8 cellular contexts compared by ENCODE assay signal in the genomic region with DNA sequence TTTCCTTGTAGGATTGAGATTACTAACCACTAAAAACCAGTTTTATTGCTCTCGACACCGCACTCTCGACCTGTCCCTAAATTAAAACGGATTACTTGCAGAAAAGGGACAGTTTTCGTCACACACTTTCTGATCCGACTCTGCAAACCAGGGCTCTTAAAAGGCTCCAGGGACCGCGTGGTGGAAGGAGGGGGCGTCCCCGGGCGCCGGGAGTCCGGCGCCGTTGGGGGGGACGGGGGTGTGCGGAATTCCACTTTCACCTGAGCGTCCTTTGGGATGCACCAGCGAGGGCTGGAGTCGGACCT. TPM values are rescaled to one million over a fixed set of nuclear protein-coding genes. Genes with fewer than 3 reads are reported as not detected.
DNase-seq lines count a peak whose midpoint lies in the region; ATAC-seq lines count a peak whose summit lies in the region.

No MANE protein-coding gene starts in this region.

- peaks cover 17% of the 10 kb centered on the region for H3K4me1 Mint-ChIP-seq in activated naive CD4-positive, alpha-beta T cell treated with anti-CD3 and anti-CD28 coated beads for 36 hours (ENCODE audit: low read depth)
- peaks cover 18% of the 10 kb centered on the region for H3K4me1 Mint-ChIP-seq in dendritic cell treated with granulocyte-macrophage colony-stimulating factor and Interleukin-4, amounts not matched to agents 40 ng/mL and 50 ng/mL, for 4 days (ENCODE audit: low read depth)

- WGBS in mesodermal cell (ENCODE audit: insufficient coverage in 2 of 2), 2 experiments: 0% methylated on average over 4 to 18 of the region's 20 CpGs

- intact Hi-C loops in activated naive CD4-positive, alpha-beta T cell treated with anti-CD3 and anti-CD28 coated beads for 36 hours (cut with micrococcal nuclease): loop anchor here (5.0 kb wide), 2 partner anchors 625 to 700 kb away; partner anchors contain the start of gene TMEM170B
- intact Hi-C loops in dendritic cell treated with granulocyte-macrophage colony-stimulating factor and Interleukin-4, amounts not matched to agents 40 ng/mL and 50 ng/mL, for 4 days (cut with micrococcal nuclease): loop anchor here (5.0 kb wide), 2 partner anchors 50 to 65 kb away; partner anchors contain the start of gene SYCP2L

- H3K27ac Mint-ChIP-seq in activated naive CD4-positive, alpha-beta T cell treated with anti-CD3 and anti-CD28 coated beads for 36 hours: no peak overlapping the region
- peak overlapping the region; percentile 90 for H3K27ac Mint-ChIP-seq in dendritic cell treated with granulocyte-macrophage colony-stimulating factor and Interleukin-4, amounts not matched to agents 40 ng/mL and 50 ng/mL, for 4 days

- peaks cover 50% of the 10 kb centered on the region for H3K27me3 Mint-ChIP-seq in activated naive CD4-positive, alpha-beta T cell treated with anti-CD3 and anti-CD28 coated beads for 36 hours (ENCODE audit: low read depth)
- H3K27me3 Mint-ChIP-seq in dendritic cell treated with granulocyte-macrophage colony-stimulating factor and Interleukin-4, amounts not matched to agents 40 ng/mL and 50 ng/mL, for 4 days: peaks cover 54% of the 10 kb centered on the region

- H3K36me3 Mint-ChIP-seq in activated naive CD4-positive, alpha-beta T cell treated with anti-CD3 and anti-CD28 coated beads for 36 hours (ENCODE audit: low read depth): no peaks in the 10 kb centered on the region
- H3K36me3 Mint-ChIP-seq in dendritic cell treated with granulocyte-macrophage colony-stimulating factor and Interleukin-4, amounts not matched to agents 40 ng/mL and 50 ng/mL, for 4 days (ENCODE audit: low read depth): no peaks in the 10 kb centered on the region

- no peak for ATAC-seq in GM19035 (IDR thresholded peaks at IDR 0.05; ENCODE audit: unreplicated experiment)

- peak overlapping the region; percentile 62 for H3K4me3 ChIP-seq in mesodermal cell (ENCODE audit: extremely low read depth, insufficient read depth, low read length, poor library complexity, severe bottlenecking)

- no peaks in the 10 kb centered on the region for H3K36me3 ChIP-seq in mesodermal cell (ENCODE audit: control insufficient read depth, insufficient read depth, low read length)

- CTCF ChIA-PET in activated naive CD4-positive, alpha-beta T cell treated with anti-CD3 and anti-CD28 coated beads for 36 hours (lab: Charles Lee): interaction anchor here (0.6 kb wide), 1 partner anchor 10 kb away, joined by 4 read pairs; no protein-coding TSS in a partner anchor

- no peaks in the 10 kb centered on the region for H3K9me3 ChIP-seq in mesodermal cell (ENCODE audit: control insufficient read depth, low read length)

- peak overlapping the region; percentile 74 for H3K4me3 Mint-ChIP-seq in activated naive CD4-positive, alpha-beta T cell treated with anti-CD3 and anti-CD28 coated beads for 36 hours
- peak overlapping the region; percentile 79 for H3K4me3 Mint-ChIP-seq in dendritic cell treated with granulocyte-macrophage colony-stimulating factor and Interleukin-4, amounts not matched to agents 40 ng/mL and 50 ng/mL, for 4 days

- no peaks in the 10 kb centered on the region for H3K9me3 Mint-ChIP-seq in activated naive CD4-positive, alpha-beta T cell treated with anti-CD3 and anti-CD28 coated beads for 36 hours
- H3K9me3 Mint-ChIP-seq in dendritic cell treated with granulocyte-macrophage colony-stimulating factor and Interleukin-4, amounts not matched to agents 40 ng/mL and 50 ng/mL, for 4 days: no peaks in the 10 kb centered on the region

- DNase-seq in activated naive CD4-positive, alpha-beta T cell treated with anti-CD3 and anti-CD28 coated beads for 36 hours: peak; percentile 15
- DNase-seq in activated naive CD4-positive, alpha-beta T cell treated with anti-CD3 and anti-CD28 coated beads, Interleukin-2, amount 50 U/mL, for 16 hours: no peak
- DNase-seq in RPMI7951 (ENCODE audit: low read depth) (peak; percentile 9), NCI-H226 (no peak), DMS 273 treated with DMSO at 0.1 percent for 48 hours (lab: John Stamatoyannopoulos, UW) (no peak)

- H3K27ac ChIP-seq in mesodermal cell (ENCODE audit: low read depth, low read length, severe bottlenecking): peak overlapping the region; percentile 89

- peaks cover 4% of the 10 kb centered on the region for H3K4me1 ChIP-seq in mesodermal cell (ENCODE audit: control insufficient read depth, insufficient read depth, low read length, poor library complexity, severe bottlenecking)

RNA-seq across cellular contexts. Expression of gene MAK, which starts 0.7 kb away (rescaled TPM):
- total RNA-seq in activated naive CD4-positive, alpha-beta T cell treated with anti-CD3 and anti-CD28 coated beads for 36 hours: under 1 TPM; 0.12 to 0.14 TPM
- not detected in 2 replicates for total RNA-seq in RPMI7951 (2014; rRNA removed; shearing (Covaris generic))
- polyA plus RNA-seq in mesodermal cell (2013, experiment 1 of 2): 0.15 TPM
- not detected for polyA plus RNA-seq in mesodermal cell (2013, experiment 2 of 2)

RNA-seq across cellular contexts. Expression of gene GCM2, which starts 44.2 kb away (rescaled TPM):
- total RNA-seq in activated naive CD4-positive, alpha-beta T cell treated with anti-CD3 and anti-CD28 coated beads for 36 hours: not detected
- not detected in 2 replicates for total RNA-seq in RPMI7951 (2014; rRNA removed; shearing (Covaris generic))
- polyA plus RNA-seq in mesodermal cell (2013, experiment 1 of 2): not detected
- polyA plus RNA-seq in mesodermal cell (2013, experiment 2 of 2): not detected

RNA-seq across cellular contexts. Expression of gene SYCP2L, which starts 49.2 kb away (rescaled TPM):
- not detected for total RNA-seq in activated naive CD4-positive, alpha-beta T cell treated with anti-CD3 and anti-CD28 coated beads for 36 hours
- total RNA-seq in RPMI7951 (2014; rRNA removed; shearing (Covaris generic)): 0.49 and 4.9 TPM in 2 replicates
- polyA plus RNA-seq in mesodermal cell (2013, experiment 1 of 2): 6.5 TPM
- polyA plus RNA-seq in mesodermal cell (2013, experiment 2 of 2): 4.6 TPM

Comparison
In these comparisons a context has a peak if more than half of its experiments do, and no peak if none do; other contexts are left out.
1. DNase-seq: peak in activated naive CD4-positive, alpha-beta T cell treated with anti-CD3 and anti-CD28 coated beads for 36 hours (single experiment) and RPMI7951 (single experiment); none in activated naive CD4-positive, alpha-beta T cell treated with anti-CD3 and anti-CD28 coated beads, Interleukin-2, amount 50 U/mL, for 16 hours (single experiment), NCI-H226 (single experiment) and DMS 273 treated with DMSO at 0.1 percent for 48 hours (single experiment).